18 cellular contexts compared by ENCODE assay signal in the genomic region with DNA sequence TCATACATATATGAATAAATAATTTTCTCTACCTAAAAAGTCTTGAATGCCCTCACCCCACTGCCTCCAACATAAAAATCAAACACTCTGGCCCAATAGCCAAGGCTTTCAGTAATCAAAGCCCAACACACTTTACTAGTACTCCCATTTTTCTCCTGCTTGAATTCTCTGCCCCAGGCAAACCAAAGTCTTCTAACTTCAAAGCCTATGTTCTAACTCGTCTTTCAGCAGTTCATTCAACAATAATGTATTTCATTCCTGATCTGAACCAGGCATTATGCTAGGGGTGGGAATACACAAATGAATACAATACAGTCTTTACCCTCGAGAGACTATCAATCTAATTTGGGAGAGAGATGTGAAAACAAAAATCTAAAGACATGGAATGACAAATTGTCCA. TPM values are rescaled to one million over a fixed set of nuclear protein-coding genes. Genes with fewer than 3 reads are reported as not detected.
A peak's percentile ranks its signal among the peaks of the same experiment; 100 is the strongest.
DNase-seq lines count a peak whose midpoint lies in the region; ATAC-seq lines count a peak whose summit lies in the region.
"Had no signal": no experiment of that assay in that cellular context is flagged by ENCODE, and none has a peak within 500 bp of the region (broad histone marks: within the 10 kb centered on the region; RNA-seq: fewer than 3 reads in every experiment).

No MANE protein-coding gene starts in this region.

- H3K4me1 Mint-ChIP-seq in activated naive CD4-positive, alpha-beta T cell treated with anti-CD3 and anti-CD28 coated beads, Interleukin-2, amount 50 U/mL, for 24 hours: peaks cover 58% of the 10 kb centered on the region
- peaks cover 35 to 37% of the 10 kb centered on the region in 2 donors for H3K4me1 Mint-ChIP-seq in effector memory CD8-positive, alpha-beta T cell (ENCODE audit: low read depth in 2 of 2)
- peaks cover 44% of the 10 kb centered on the region for H3K4me1 Mint-ChIP-seq in stimulated activated memory B cell treated with anti-CD40 and anti-IgM and Interleukin-4, amounts not matched to agents 10 μg/mL and 1 μg/mL and 100 μg/mL, for 72 hours

- peak overlapping the region; percentile 40 for H3K4me3 Mint-ChIP-seq in activated naive CD4-positive, alpha-beta T cell treated with anti-CD3 and anti-CD28 coated beads, Interleukin-2, amount 50 U/mL, for 24 hours
- no peak overlapping the region for H3K4me3 Mint-ChIP-seq in effector memory CD8-positive, alpha-beta T cell
- H3K4me3 Mint-ChIP-seq in stimulated activated memory B cell treated with anti-CD40 and anti-IgM and Interleukin-4, amounts not matched to agents 10 μg/mL and 1 μg/mL and 100 μg/mL, for 72 hours: no peak overlapping the region

- ATAC-seq in effector memory CD8-positive, alpha-beta T cell (replicated peaks): no peak
- ATAC-seq in stimulated activated memory B cell treated with anti-CD40 and anti-IgM and Interleukin-4, amounts not matched to agents 10 μg/mL and 1 μg/mL and 100 μg/mL, for 72 hours: no peak
- no peak for ATAC-seq in HG02870 (IDR thresholded peaks at IDR 0.05; ENCODE audit: unreplicated experiment)
- ATAC-seq: HCT116, HepG2, right lobe of liver had no signal

- H3K27me3 Mint-ChIP-seq in activated naive CD4-positive, alpha-beta T cell treated with anti-CD3 and anti-CD28 coated beads, Interleukin-2, amount 50 U/mL, for 24 hours: no peaks in the 10 kb centered on the region
- no peaks in the 10 kb centered on the region for H3K27me3 Mint-ChIP-seq in effector memory CD8-positive, alpha-beta T cell
- no peaks in the 10 kb centered on the region for H3K27me3 Mint-ChIP-seq in stimulated activated memory B cell treated with anti-CD40 and anti-IgM and Interleukin-4, amounts not matched to agents 10 μg/mL and 1 μg/mL and 100 μg/mL, for 72 hours

- in situ Hi-C loops in SK-MEL-5 (cut with HindIII; ENCODE audit: low pct_unique_long_range_greater_than_20kb, low sequenced_read_pairs): no loop called here

- peak overlapping the region; percentile 95 for H3K27ac Mint-ChIP-seq in activated naive CD4-positive, alpha-beta T cell treated with anti-CD3 and anti-CD28 coated beads, Interleukin-2, amount 50 U/mL, for 24 hours
- H3K27ac Mint-ChIP-seq in effector memory CD8-positive, alpha-beta T cell: peak overlapping the region; percentile 63 to 94
- H3K27ac Mint-ChIP-seq in stimulated activated memory B cell treated with anti-CD40 and anti-IgM and Interleukin-4, amounts not matched to agents 10 μg/mL and 1 μg/mL and 100 μg/mL, for 72 hours: peak overlapping the region; percentile 84

- DNase-seq in activated naive CD4-positive, alpha-beta T cell treated with Interleukin-2 at 50 U/mL for 16 hours: no peak
- DNase-seq in SK-MEL-5 (ENCODE audit: low read depth, low spot score) (peak; percentile 96), NOMO-1 (lab: John Stamatoyannopoulos, UW; ENCODE audit: unreplicated experiment in 2 of 2) (no peak), NCI-H2171 (lab: John Stamatoyannopoulos, UW) (no peak)
- no peak for DNase-seq in effector memory CD8-positive, alpha-beta T cell
- DNase-seq: amniotic stem cell, caudate nucleus, hippocampal formation, NCI-H82, occipital lobe, right lobe of liver, SW 1271, WERI-Rb-1 had no signal

- H3K9me3 Mint-ChIP-seq in activated naive CD4-positive, alpha-beta T cell treated with anti-CD3 and anti-CD28 coated beads, Interleukin-2, amount 50 U/mL, for 24 hours: no peaks in the 10 kb centered on the region
- H3K9me3 Mint-ChIP-seq in effector memory CD8-positive, alpha-beta T cell: no peaks in the 10 kb centered on the region
- no peaks in the 10 kb centered on the region for H3K9me3 Mint-ChIP-seq in stimulated activated memory B cell treated with anti-CD40 and anti-IgM and Interleukin-4, amounts not matched to agents 10 μg/mL and 1 μg/mL and 100 μg/mL, for 72 hours

- H3K36me3 Mint-ChIP-seq in activated naive CD4-positive, alpha-beta T cell treated with anti-CD3 and anti-CD28 coated beads, Interleukin-2, amount 50 U/mL, for 24 hours: no peaks in the 10 kb centered on the region
- peaks cover 22% of the 10 kb centered on the region for H3K36me3 Mint-ChIP-seq in effector memory CD8-positive, alpha-beta T cell (ENCODE audit: insufficient read depth)
- no peaks in the 10 kb centered on the region for H3K36me3 Mint-ChIP-seq in stimulated activated memory B cell treated with anti-CD40 and anti-IgM and Interleukin-4, amounts not matched to agents 10 μg/mL and 1 μg/mL and 100 μg/mL, for 72 hours

RNA-seq across cellular contexts. Expression of a gene that starts 11.4 kb away (rescaled TPM):
- total RNA-seq in SK-MEL-5 (2014; rRNA removed; shearing (Covaris generic)): 4.5 and 6.8 TPM in 2 replicates
- 12.9 and 17.1 TPM in 2 replicates for polyA plus RNA-seq in SK-MEL-5 (2015; cell fraction: cytosol; rRNA removed)
- 9.3 and 14.9 TPM in 2 replicates for polyA plus RNA-seq in SK-MEL-5 (2015; cell fraction: nucleus; rRNA removed)

RNA-seq across cellular contexts. Expression of a gene that starts 21.1 kb away (rescaled TPM):
- total RNA-seq in SK-MEL-5 (2014; rRNA removed; shearing (Covaris generic)): 276 and 279 TPM in 2 replicates
- polyA plus RNA-seq in SK-MEL-5 (2015; cell fraction: cytosol; rRNA removed): 184 and 205 TPM in 2 replicates
- polyA plus RNA-seq in SK-MEL-5 (2015; cell fraction: nucleus; rRNA removed): 27.3 and 27.4 TPM in 2 replicates
